14 cellular contexts compared by ENCODE assay signal in genomic region chr14:68244272-68244975, GRCh38.
A peak's percentile ranks its signal among the peaks of the same experiment; 100 is the strongest.
DNase-seq lines count a peak whose midpoint lies in the region; ATAC-seq, FAIRE-seq and TF ChIP-seq lines count a peak whose summit lies in the region.
"Had no signal": no experiment of that assay in that cellular context is flagged by ENCODE, and none has a peak within 500 bp of the region (broad histone marks: within the 10 kb centered on the region; RNA-seq: fewer than 3 reads in every experiment).

No MANE protein-coding gene starts in this region.

- peak overlapping the region; percentile 68 to 96 (median 88) for H3K27ac Mint-ChIP-seq in brain
- peak overlapping the region; percentile 17 for H3K27ac Mint-ChIP-seq in stimulated activated naive B cell treated with anti-CD40 and anti-IgM and Interleukin-4, amounts not matched to agents 10 μg/mL and 1 μg/mL and 100 μg/mL, for 72 hours
- H3K27ac Mint-ChIP-seq: activated T-cell treated with anti-CD3 and anti-CD28 coated beads, Interleukin-2, amount 50 U/mL, for 72 hours had no signal

- H3K27ac ChIP-seq in foreskin keratinocyte, result no peak overlapping the region

- H3K27me3 Mint-ChIP-seq in brain, result no peaks in the 10 kb centered on the region
- no peaks in the 10 kb centered on the region for H3K27me3 Mint-ChIP-seq in stimulated activated naive B cell treated with anti-CD40 and anti-IgM and Interleukin-4, amounts not matched to agents 10 μg/mL and 1 μg/mL and 100 μg/mL, for 72 hours
- H3K27me3 Mint-ChIP-seq: naive B cell had no signal

- no peak for ATAC-seq in stimulated activated naive B cell treated with anti-CD40 and anti-IgM and Interleukin-4, amounts not matched to agents 10 μg/mL and 1 μg/mL and 100 μg/mL, for 72 hours (replicated peaks)
- ATAC-seq in stimulated activated naive CD8-positive, alpha-beta T cell treated with anti-CD3 and anti-CD28 coated beads, Interleukin-15, Interleukin-2, amounts not matched to agents 100 U/mL and 50 U/mL, for 24 hours, result no peak
- ATAC-seq in foreskin keratinocyte, result no peak
- ATAC-seq: activated T-cell treated with anti-CD3 and anti-CD28 coated beads, Interleukin-2, amount 50 U/mL, for 72 hours; GM12878 had no signal

- H3K36me3 Mint-ChIP-seq in brain, result no peaks in the 10 kb centered on the region
- peaks cover 2 to 9% of the 10 kb centered on the region in 2 donors for H3K36me3 Mint-ChIP-seq in stimulated activated naive B cell treated with anti-CD40 and anti-IgM and Interleukin-4, amounts not matched to agents 10 μg/mL and 1 μg/mL and 100 μg/mL, for 72 hours
- H3K36me3 Mint-ChIP-seq: naive B cell had no signal

- peak; percentile 57 for FAIRE-seq in G401.6 (lab: Jason Lieb, UNC)
- FAIRE-seq: GM12878 had no signal

- peaks cover 34% of the 10 kb centered on the region for H3K4me1 ChIP-seq in foreskin keratinocyte

- peak overlapping the region in 1 of 5 experiments; percentile 7 for H3K4me3 Mint-ChIP-seq in brain
- H3K4me3 Mint-ChIP-seq in stimulated activated naive B cell treated with anti-CD40 and anti-IgM and Interleukin-4, amounts not matched to agents 10 μg/mL and 1 μg/mL and 100 μg/mL, for 72 hours, result no peak overlapping the region
- H3K4me3 Mint-ChIP-seq: activated T-cell treated with anti-CD3 and anti-CD28 coated beads, Interleukin-2, amount 50 U/mL, for 72 hours; naive B cell had no signal

- no peaks in the 10 kb centered on the region for H3K27me3 ChIP-seq in foreskin keratinocyte

- peaks cover 0 to 6% (median 2%) of the 10 kb centered on the region in 5 experiments for H3K9me3 Mint-ChIP-seq in brain
- H3K9me3 Mint-ChIP-seq in stimulated activated naive B cell treated with anti-CD40 and anti-IgM and Interleukin-4, amounts not matched to agents 10 μg/mL and 1 μg/mL and 100 μg/mL, for 72 hours, result peaks cover 0 to 1% of the 10 kb centered on the region in 2 donors
- H3K9me3 Mint-ChIP-seq: activated T-cell treated with anti-CD3 and anti-CD28 coated beads, Interleukin-2, amount 50 U/mL, for 72 hours; naive B cell had no signal

- peak; percentile 7 for DNase-seq in midbrain (lab: John Stamatoyannopoulos, UW)
- no peak for DNase-seq in stimulated activated naive B cell treated with anti-CD40 and anti-IgM and Interleukin-4, amounts not matched to agents 10 μg/mL and 1 μg/mL and 100 μg/mL, for 72 hours
- DNase-seq in stimulated activated naive CD8-positive, alpha-beta T cell treated with anti-CD3 and anti-CD28 coated beads, Interleukin-15, Interleukin-2, amounts not matched to agents 100 U/mL and 50 U/mL, for 24 hours, result no peak
- no peak for DNase-seq in C1 segment of cervical spinal cord (lab: John Stamatoyannopoulos, UW)
- DNase-seq in foreskin keratinocyte, result no peak
- no peak for DNase-seq in NCI-H2081 treated with DMSO at 0.1 percent for 48 hours (lab: John Stamatoyannopoulos, UW)
- DNase-seq: activated CD4-positive, CD25-positive, alpha-beta regulatory T cell treated with anti-CD3 and anti-CD28 coated beads, Interleukin-2, amount 50 U/mL, for 72 hours; activated T-cell treated with anti-CD3 and anti-CD28 coated beads, Interleukin-2, amount 50 U/mL, for 72 hours; DMS79 treated with DMSO at 0.1 percent for 48 hours; naive B cell; NCI-H187 treated with DMSO at 0.1 percent for 48 hours had no signal

- peaks cover 96% of the 10 kb centered on the region for H3K4me1 Mint-ChIP-seq in brain
- H3K4me1 Mint-ChIP-seq in stimulated activated naive B cell treated with anti-CD40 and anti-IgM and Interleukin-4, amounts not matched to agents 10 μg/mL and 1 μg/mL and 100 μg/mL, for 72 hours, result peaks cover 29 to 59% of the 10 kb centered on the region in 2 donors

- TF ChIP-seq CTCF in brain (conservative IDR thresholded peaks at IDR 0.05) (no peak), foreskin keratinocyte (conservative IDR thresholded peaks at IDR 0.05) (no peak)
